In genomic region chr22:35841907-35842518, GRCh38 we compare ENCODE assay signal across 21 cellular contexts.
DNase-seq lines count a peak whose midpoint lies in the region; ATAC-seq and TF ChIP-seq lines count a peak whose summit lies in the region.
"Had no signal": no experiment of that assay in that cellular context is flagged by ENCODE, and none has a peak within 500 bp of the region (broad histone marks: within the 10 kb centered on the region; RNA-seq: fewer than 3 reads in every experiment).

No MANE protein-coding gene starts in this region.

- H3K4me3 ChIP-seq in GM23338: no peak overlapping the region
- no peak overlapping the region for H3K4me3 ChIP-seq in KMS-11 (IDR thresholded peaks at IDR 0.05; ENCODE audit: insufficient read depth, low read depth, low read length)
- H3K4me3 ChIP-seq in sigmoid colon: no peak overlapping the region
- H3K4me3 ChIP-seq: colonic mucosa had no signal

- TF ChIP-seq EP300 in sigmoid colon (IDR thresholded peaks at IDR 0.05): no peak

- H3K27me3 Mint-ChIP-seq in GM23338 (ENCODE audit: insufficient read depth, low read depth, poor library complexity): peaks cover 10% of the 10 kb centered on the region
- peaks cover 12% of the 10 kb centered on the region for H3K27me3 Mint-ChIP-seq in brain

- DNase-seq in GM23338 (ENCODE audit: low spot score) (no peak), sigmoid colon (no peak), kidney glomerular epithelial cell (lab: John Stamatoyannopoulos, UW) (no peak)
- DNase-seq in stimulated activated naive CD4-positive, alpha-beta T cell (lab: John Stamatoyannopoulos, UW): no peak
- DNase-seq: activated B cell treated with CpG ODN at 0.5 μM for 24 hours; activated CD4-positive, alpha-beta T cell treated with anti-CD3 and anti-CD28 coated beads, Interleukin-2, amount 50 U/mL, for 48 hours; activated effector memory CD4-positive, alpha-beta T cell treated with anti-CD3 and anti-CD28 coated beads, Interleukin-2, amount 50 U/mL, for 16 hours; brain microvascular endothelial cell; CD4-positive, alpha-beta memory T cell; colonic mucosa; endodermal cell; midbrain; natural killer cell; NCI-H1092 treated with DMSO at 0.1 percent for 48 hours; NCI-H2029; NCI-H446 treated with DMSO at 0.1 percent for 48 hours; T-helper 9 cell had no signal

- H3K79me2 ChIP-seq in GM23338 (replicated peaks; ENCODE audit: insufficient read depth) (peaks cover 47% of the 10 kb centered on the region), KMS-11 (ENCODE audit: insufficient read depth, low read depth) (no peaks in the 10 kb centered on the region)
- H3K79me2 ChIP-seq: parathyroid adenoma had no signal

- H3K9me3 ChIP-seq in sigmoid colon: no peaks in the 10 kb centered on the region
- H3K9me3 ChIP-seq: colonic mucosa had no signal

- H3K4me2 ChIP-seq in GM23338 (peak overlapping the region; percentile 15; the same call in 1 of the 2 replicates), KMS-11 (0 out of 2 replicates have a peak overlapping the region, but pooled peaks have one; percentile 9)

- H3K36me3 ChIP-seq in GM23338 (ENCODE audit: insufficient read depth) (no peaks in the 10 kb centered on the region), KMS-11 (ENCODE audit: insufficient read depth) (no peaks in the 10 kb centered on the region), sigmoid colon (no peaks in the 10 kb centered on the region)
- H3K36me3 ChIP-seq: brain microvascular endothelial cell, colonic mucosa had no signal

- H3K27ac Mint-ChIP-seq in GM23338 (peak overlapping the region; percentile 90), brain (peak overlapping the region in 4 of 5 experiments; percentile 35 to 86 (median 56))
- H3K27ac Mint-ChIP-seq: activated B cell treated with CpG ODN at 0.5 μM for 24 hours; CD4-positive, alpha-beta memory T cell; natural killer cell had no signal

- TF ChIP-seq CTCF in GM23338 (conservative IDR thresholded peaks at IDR 0.05; ENCODE audit: low read depth in 2 of 2) (no peak), KMS-11 (conservative IDR thresholded peaks at IDR 0.05; ENCODE audit: low read depth, low read length) (no peak), brain (conservative IDR thresholded peaks at IDR 0.05) (no peak), sigmoid colon (IDR thresholded peaks at IDR 0.05) (no peak)

- peaks cover 43% of the 10 kb centered on the region for H3K4me1 ChIP-seq in GM23338 (ENCODE audit: insufficient read depth)
- peaks cover 45% of the 10 kb centered on the region for H3K4me1 ChIP-seq in KMS-11 (ENCODE audit: low read depth, poor library complexity, severe bottlenecking)
- peaks cover 0 to 69% (median 40%) of the 10 kb centered on the region in 4 donors for H3K4me1 ChIP-seq in sigmoid colon
- H3K4me1 ChIP-seq: colonic mucosa had no signal

- ATAC-seq in GM23338 (no peak), HG03378 (IDR thresholded peaks at IDR 0.05; ENCODE audit: unreplicated experiment) (no peak)
- ATAC-seq: natural killer cell had no signal

- H3K9me2 ChIP-seq in GM23338 (ENCODE audit: insufficient read depth): no peaks in the 10 kb centered on the region

- TF ChIP-seq POLR2A in sigmoid colon (IDR thresholded peaks at IDR 0.05): no peak

- H3K4me1 Mint-ChIP-seq in GM23338: peaks cover 43% of the 10 kb centered on the region
- peaks cover 50% of the 10 kb centered on the region for H3K4me1 Mint-ChIP-seq in brain

- H3K4me3 Mint-ChIP-seq in GM23338 (no peak overlapping the region), brain (peak overlapping the region; percentile 19 to 76 (median 74))
- H3K4me3 Mint-ChIP-seq: activated B cell treated with CpG ODN at 0.5 μM for 24 hours; CD4-positive, alpha-beta memory T cell; endodermal cell; natural killer cell had no signal

- H3K9me3 Mint-ChIP-seq in GM23338 (no peaks in the 10 kb centered on the region), brain (no peaks in the 10 kb centered on the region)
- H3K9me3 Mint-ChIP-seq: activated B cell treated with CpG ODN at 0.5 μM for 24 hours; CD4-positive, alpha-beta memory T cell; endodermal cell; natural killer cell had no signal

- WGBS in sigmoid colon, 2 donors: 84 to 89% methylated on average over 3 of the region's 3 CpGs

- H3K36me3 Mint-ChIP-seq in GM23338 (ENCODE audit: low read depth) (no peaks in the 10 kb centered on the region), brain (peaks cover 8% of the 10 kb centered on the region)
- H3K36me3 Mint-ChIP-seq: CD4-positive, alpha-beta memory T cell; natural killer cell had no signal

- H3F3A ChIP-seq in GM23338 (replicated peaks; ENCODE audit: low read depth): no peaks in the 10 kb centered on the region

- H3K27me3 ChIP-seq in GM23338 (ENCODE audit: insufficient read depth): no peaks in the 10 kb centered on the region
- H3K27me3 ChIP-seq in KMS-11 (ENCODE audit: insufficient read depth, low read depth): no peaks in the 10 kb centered on the region
- H3K27me3 ChIP-seq in sigmoid colon: no peaks in the 10 kb centered on the region
- H3K27me3 ChIP-seq: brain microvascular endothelial cell, colonic mucosa had no signal

- intact Hi-C loops in sigmoid colon (cut with DNase I): loop anchor here (5.0 kb wide), 1 partner anchor 65 kb away; no protein-coding TSS in a partner anchor

- H3K9ac ChIP-seq in KMS-11: no peak overlapping the region
- H3K9ac ChIP-seq: parathyroid adenoma had no signal

- H2AFZ ChIP-seq in GM23338 (no peak overlapping the region), KMS-11 (ENCODE audit: low read depth) (no peak overlapping the region)
- H2AFZ ChIP-seq: parathyroid adenoma had no signal

- H4K20me1 ChIP-seq in GM23338 (replicated peaks; ENCODE audit: insufficient read depth): peaks cover 5% of the 10 kb centered on the region; the same call in 1 of the 2 replicates
- no peaks in the 10 kb centered on the region for H4K20me1 ChIP-seq in KMS-11 (ENCODE audit: insufficient read depth)

- H3K27ac ChIP-seq in GM23338 (ENCODE audit: low read depth) (no peak overlapping the region; the same call in 1 of the 2 replicates), KMS-11 (no peak overlapping the region), sigmoid colon (peak overlapping the region; percentile 37 to 86 (median 61))
- H3K27ac ChIP-seq: brain microvascular endothelial cell, colonic mucosa, parathyroid adenoma had no signal

TF ChIP-seq in GM23338, 12 proteins besides CTCF, POLR2A, EP300 and RAD21 (continues in another document):
- TF ChIP-seq POLR2AphosphoS5 (IDR thresholded peaks at IDR 0.05; ENCODE audit: low read depth): no peak
- TF ChIP-seq ZNF331 (CRISPR knock-in tag; IDR thresholded peaks at IDR 0.05; ENCODE audit: low read depth): no peak
- TF ChIP-seq REST (IDR thresholded peaks at IDR 0.05; ENCODE audit: unreplicated experiment): no peak
- TF ChIP-seq CREB1 (CRISPR knock-in tag; IDR thresholded peaks at IDR 0.05; ENCODE audit: low read depth): no peak
- TF ChIP-seq ETS1 (IDR thresholded peaks at IDR 0.05): no peak
- no peak for TF ChIP-seq ZNF114 (CRISPR knock-in tag; IDR thresholded peaks at IDR 0.05)
- TF ChIP-seq EZH2 (IDR thresholded peaks at IDR 0.05; ENCODE audit: low read depth, unreplicated experiment): no peak
- TF ChIP-seq JUNB (IDR thresholded peaks at IDR 0.05; ENCODE audit: unreplicated experiment): no peak
- TF ChIP-seq NANOG (IDR thresholded peaks at IDR 0.05; ENCODE audit: borderline replicate concordance): no peak
- TF ChIP-seq STAT1 (IDR thresholded peaks at IDR 0.05; ENCODE audit: unreplicated experiment): no peak
- no peak for TF ChIP-seq EZH2phosphoT487 (IDR thresholded peaks at IDR 0.05; ENCODE audit: unreplicated experiment)

Comparison
In these comparisons a context has a peak if more than half of its experiments do, and no peak if none do; other contexts are left out.
1. H3K27ac ChIP-seq: peak in sigmoid colon (4 of 4); none in GM23338 (single experiment) and KMS-11 (single experiment).